Comparison of ENCODE assay signal across 10 cellular contexts in genomic region chr5:152572812-152573211, GRCh38.
ATAC-seq and TF ChIP-seq lines count a peak whose summit lies in the region.
"Had no signal": no experiment of that assay in that cellular context is flagged by ENCODE, and none has a peak within 500 bp of the region (broad histone marks: within the 10 kb centered on the region; RNA-seq: fewer than 3 reads in every experiment).

No MANE protein-coding gene starts in this region.

- H3K36me3 ChIP-seq in HEK293 (ENCODE audit: control insufficient read depth in 2 of 2, insufficient read depth in 1 of 2, low read length in 2 of 2) = no peaks in the 10 kb centered on the region
- H3K36me3 ChIP-seq: BE2C; BLaER1; BLaER1 treated with 17β-estradiol and CSF1 and Interleukin-3, amounts not matched to agents 10 nM and 100 nM had no signal

- CTCF ChIA-PET in HEK293 (lab: Yijun Ruan, JAX) = no interaction called here

- no peaks in the 10 kb centered on the region for H3K9me3 ChIP-seq in HEK293 (ENCODE audit: control insufficient read depth, insufficient read depth, low read depth, low read length)
- H3K9me3 ChIP-seq: A549, BE2C, Caco-2 had no signal

- no peak for TF ChIP-seq CTCF in HEK293 (tag by site-specific recombination; IDR thresholded peaks at IDR 0.05)

- POLR2A ChIA-PET in HEK293 (lab: Yijun Ruan, JAX) = no interaction called here

- no peak for ATAC-seq in HG02678 (IDR thresholded peaks at IDR 0.05; ENCODE audit: unreplicated experiment)
- ATAC-seq: A549; CD8-positive, alpha-beta T cell had no signal

- no peak overlapping the region for H3K4me3 ChIP-seq in HEK293 (ENCODE audit: low read depth, low read length)
- H3K4me3 ChIP-seq: A549; BLaER1; BLaER1 treated with 17β-estradiol and CSF1 and Interleukin-3, amounts not matched to agents 10 nM and 100 nM had no signal

- no peak overlapping the region for H3K27ac ChIP-seq in HEK293 (ENCODE audit: extremely low read depth, low read depth, low read length)
- H3K27ac ChIP-seq: 22Rv1; A549; BLaER1; BLaER1 treated with 17β-estradiol and CSF1 and Interleukin-3, amounts not matched to agents 10 nM and 100 nM; C4-2B had no signal

- no peaks in the 10 kb centered on the region for H3K4me1 ChIP-seq in HEK293 (ENCODE audit: control insufficient read depth, insufficient read depth, low read length)
- H3K4me1 ChIP-seq: A549, BE2C, BLaER1, Caco-2 had no signal

TF ChIP-seq in HEK293, 187 proteins besides CTCF, POLR2A, EP300 and RAD21:
- no peak for TF ChIP-seq ZNF664 (tag by site-specific recombination; IDR thresholded peaks at IDR 0.05)
- TF ChIP-seq ZNF585B (tag by site-specific recombination; IDR thresholded peaks at IDR 0.05) = peak; percentile 52
